In the genomic region with DNA sequence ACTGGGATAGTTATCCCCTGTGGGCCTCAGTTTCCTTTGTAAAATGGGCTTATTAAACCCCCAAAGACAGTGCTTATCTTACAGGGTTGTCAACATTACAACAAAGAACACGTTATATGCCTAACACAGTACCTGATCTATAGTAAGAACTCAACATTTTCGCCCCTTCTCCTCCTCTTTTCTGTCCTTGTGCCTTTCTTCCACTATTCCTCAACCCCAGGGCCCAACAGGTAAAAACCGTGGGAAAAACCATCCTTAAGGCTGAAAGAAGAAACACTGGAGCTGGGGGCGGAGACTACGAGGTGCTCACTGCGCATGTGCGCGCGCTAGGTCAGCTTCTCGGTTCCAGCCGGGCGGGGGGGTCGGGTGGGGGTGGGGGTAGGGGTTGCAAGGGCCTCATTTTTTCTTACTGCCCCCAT, we compare ENCODE assay signal across 8 cellular contexts. TPM values are rescaled to one million over a fixed set of nuclear protein-coding genes. Genes with fewer than 3 reads are reported as not detected.
DNase-seq lines count a peak whose midpoint lies in the region; ATAC-seq, FAIRE-seq and TF ChIP-seq lines count a peak whose summit lies in the region.

No MANE protein-coding gene starts in this region.

- no peak for FAIRE-seq in GM12891 (lab: Jason Lieb, UNC)

- peak overlapping the region; percentile 85 for H3K27ac Mint-ChIP-seq in stimulated activated naive CD8-positive, alpha-beta T cell treated with anti-CD3 and anti-CD28 coated beads, Interleukin-15, Interleukin-2, amounts not matched to agents 100 ng/mL and 50 ng/mL, for 24 hours
- H3K27ac Mint-ChIP-seq in central memory CD8-positive, alpha-beta T cell (ENCODE audit: low read depth), result peak overlapping the region; percentile 91

- peaks cover 3% of the 10 kb centered on the region for H3K36me3 Mint-ChIP-seq in stimulated activated naive CD8-positive, alpha-beta T cell treated with anti-CD3 and anti-CD28 coated beads, Interleukin-15, Interleukin-2, amounts not matched to agents 100 ng/mL and 50 ng/mL, for 24 hours (ENCODE audit: low read depth)
- H3K36me3 Mint-ChIP-seq in central memory CD8-positive, alpha-beta T cell (ENCODE audit: insufficient read depth), result peaks cover 10% of the 10 kb centered on the region

- TF ChIP-seq CTCF in Peyer's patch (IDR thresholded peaks at IDR 0.05), result no peak

- no peak for TF ChIP-seq POLR2A in Peyer's patch (IDR thresholded peaks at IDR 0.05)
- no peak for TF ChIP-seq POLR2A in GM12891 (IDR thresholded peaks at IDR 0.05; ENCODE audit: low read depth, low read length)

- H3K9me3 Mint-ChIP-seq in stimulated activated naive CD8-positive, alpha-beta T cell treated with anti-CD3 and anti-CD28 coated beads, Interleukin-15, Interleukin-2, amounts not matched to agents 100 ng/mL and 50 ng/mL, for 24 hours, result no peaks in the 10 kb centered on the region
- H3K9me3 Mint-ChIP-seq in central memory CD8-positive, alpha-beta T cell, result no peaks in the 10 kb centered on the region

- peak overlapping the region; percentile 87 to 99 (median 98) for H3K27ac ChIP-seq in Peyer's patch

- peak overlapping the region; percentile 52 to 82 (median 74) for H3K4me3 ChIP-seq in Peyer's patch

- H3K36me3 ChIP-seq in Peyer's patch, result no peaks in the 10 kb centered on the region

- no peaks in the 10 kb centered on the region for H3K4me1 ChIP-seq in Peyer's patch

- no peaks in the 10 kb centered on the region for H3K9me3 ChIP-seq in Peyer's patch

- H3K27me3 ChIP-seq in Peyer's patch, result no peaks in the 10 kb centered on the region

- no peaks in the 10 kb centered on the region for H3K27me3 Mint-ChIP-seq in stimulated activated naive CD8-positive, alpha-beta T cell treated with anti-CD3 and anti-CD28 coated beads, Interleukin-15, Interleukin-2, amounts not matched to agents 100 ng/mL and 50 ng/mL, for 24 hours
- no peaks in the 10 kb centered on the region for H3K27me3 Mint-ChIP-seq in central memory CD8-positive, alpha-beta T cell

- H3K4me1 Mint-ChIP-seq in stimulated activated naive CD8-positive, alpha-beta T cell treated with anti-CD3 and anti-CD28 coated beads, Interleukin-15, Interleukin-2, amounts not matched to agents 100 ng/mL and 50 ng/mL, for 24 hours (ENCODE audit: low read depth), result peaks cover 17% of the 10 kb centered on the region
- peaks cover 6% of the 10 kb centered on the region for H3K4me1 Mint-ChIP-seq in central memory CD8-positive, alpha-beta T cell

- ATAC-seq in stimulated activated naive CD8-positive, alpha-beta T cell treated with anti-CD3 and anti-CD28 coated beads, Interleukin-15, Interleukin-2, amounts not matched to agents 100 U/mL and 50 U/mL, for 24 hours, result no peak
- ATAC-seq in HG03558 (IDR thresholded peaks at IDR 0.05; ENCODE audit: extremely low read depth, unreplicated experiment) (peak; percentile 7), left lobe of liver (peak; percentile 72)
- no peak for ATAC-seq in central memory CD8-positive, alpha-beta T cell (replicated peaks; ENCODE audit: extremely low read depth, poor library complexity, severe bottlenecking)

- peak overlapping the region; percentile 88 for H3K4me3 Mint-ChIP-seq in stimulated activated naive CD8-positive, alpha-beta T cell treated with anti-CD3 and anti-CD28 coated beads, Interleukin-15, Interleukin-2, amounts not matched to agents 100 ng/mL and 50 ng/mL, for 24 hours
- H3K4me3 Mint-ChIP-seq in central memory CD8-positive, alpha-beta T cell, result peak overlapping the region; percentile 81

- DNase-seq in stimulated activated naive CD8-positive, alpha-beta T cell treated with anti-CD3 and anti-CD28 coated beads, Interleukin-15, Interleukin-2, amounts not matched to agents 100 U/mL and 50 U/mL, for 24 hours, result no peak
- DNase-seq in Peyer's patch (peak in 2 of 3 donors; percentile 60 to 87), left lobe of liver (ENCODE audit: low spot score) (peak; percentile 77), GM12891 (ENCODE audit: insufficient read length, low spot score) (no peak)
- no peak for DNase-seq in central memory CD8-positive, alpha-beta T cell (ENCODE audit: low spot score in 2 of 2)
- DNase-seq in stimulated activated CD8-positive, alpha-beta memory T cell treated with anti-CD3 and anti-CD28 coated beads, Interleukin-12 subunit alpha, Interleukin-12 subunit beta, amount 100 ng/mL, for 1 hour (ENCODE audit: low read depth), result peak; percentile 26

TF ChIP-seq in GM12891, 5 proteins besides CTCF, POLR2A, EP300 and RAD21:
- TF ChIP-seq PAX5 (IDR thresholded peaks at IDR 0.05; ENCODE audit: insufficient read depth, low read length, severe bottlenecking) (no peak), TAF1 (IDR thresholded peaks at IDR 0.05; ENCODE audit: low read depth, low read length) (no peak), POU2F2 (IDR thresholded peaks at IDR 0.05; ENCODE audit: low read depth, low read length) (no peak), SPI1 (IDR thresholded peaks at IDR 0.05; ENCODE audit: low read depth, low read length) (no peak), POLR2AphosphoS5 (IDR thresholded peaks at IDR 0.05; ENCODE audit: low read depth, low read length) (no peak)

RNA-seq across cellular contexts. Expression of a gene that starts 0.4 kb away (rescaled TPM):
- total RNA-seq in Peyer's patch (10 to 100 TPM; 27.7 to 46.2 (median 37.9) TPM), left lobe of liver (26.8 TPM)
- polyA plus RNA-seq in GM12891 (2012; ENCODE audit: low read depth, missing spikeins), result 4.8 TPM

Comparison
In these comparisons a context has a peak if more than half of its experiments do, and no peak if none do; other contexts are left out.
1. ATAC-seq: peak in HG03558 (single experiment) and left lobe of liver (single experiment); none in stimulated activated naive CD8-positive, alpha-beta T cell treated with anti-CD3 and anti-CD28 coated beads, Interleukin-15, Interleukin-2, amounts not matched to agents 100 U/mL and 50 U/mL, for 24 hours (single experiment) and central memory CD8-positive, alpha-beta T cell (single experiment).
2. DNase-seq: peak in Peyer's patch (2 of 3), left lobe of liver (single experiment) and stimulated activated CD8-positive, alpha-beta memory T cell treated with anti-CD3 and anti-CD28 coated beads, Interleukin-12 subunit alpha, Interleukin-12 subunit beta, amount 100 ng/mL, for 1 hour (single experiment); none in stimulated activated naive CD8-positive, alpha-beta T cell treated with anti-CD3 and anti-CD28 coated beads, Interleukin-15, Interleukin-2, amounts not matched to agents 100 U/mL and 50 U/mL, for 24 hours (single experiment), central memory CD8-positive, alpha-beta T cell (0 of 2) and GM12891 (single experiment).